ENCODE assay signal across 11 cellular contexts in the genomic region with DNA sequence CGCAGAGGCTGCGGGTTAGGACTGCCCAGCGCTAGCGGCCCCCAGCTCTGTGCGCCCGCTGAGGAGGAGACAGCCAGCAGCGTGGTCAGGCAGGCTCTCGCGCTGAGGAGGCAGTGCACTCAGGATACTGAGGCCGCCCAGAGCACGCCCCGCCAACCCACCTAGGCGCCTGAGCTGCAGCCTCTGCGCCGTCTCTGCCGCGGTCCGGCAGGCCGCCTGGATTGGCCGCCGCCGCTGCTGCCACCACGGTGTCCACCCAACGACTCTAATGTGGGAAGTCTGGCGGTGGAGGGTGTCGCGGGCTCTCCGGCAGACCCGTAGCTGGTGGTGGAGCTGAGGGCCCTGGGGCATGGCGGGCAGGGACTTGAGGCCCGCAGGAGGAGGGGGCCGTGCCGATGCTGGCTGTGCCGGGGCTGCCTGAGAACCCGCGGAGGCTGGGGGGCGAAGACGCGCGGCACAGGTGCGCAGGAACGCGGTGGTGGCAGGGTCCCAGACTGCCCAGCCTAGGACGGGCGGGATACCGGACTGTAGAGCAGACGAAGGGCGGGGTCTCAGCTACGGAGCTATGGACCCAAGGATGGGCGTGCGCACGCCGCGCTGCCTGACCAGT.
DNase-seq lines count a peak whose midpoint lies in the region; ATAC-seq and TF ChIP-seq lines count a peak whose summit lies in the region.
"Had no signal": no experiment of that assay in that cellular context is flagged by ENCODE, and none has a peak within 500 bp of the region (broad histone marks: within the 10 kb centered on the region; RNA-seq: fewer than 3 reads in every experiment).

No MANE protein-coding gene starts in this region.

- peak overlapping the region; percentile 92 for H2AFZ ChIP-seq in parathyroid adenoma

- intact Hi-C loops in left ventricle myocardium inferior (cut with micrococcal nuclease): no loop called here
- intact Hi-C loops in transverse colon (cut with DNase I; ENCODE audit: low total_unique reads): no loop called here
- intact Hi-C loops in activated T-helper 1 cell treated with anti-CD3 and anti-CD28 coated beads, Interleukin-12 subunit alpha, Interleukin-12 subunit beta, Interleukin-2, Interleukin-4 antibody, amounts not matched to agents 30 ng/mL and 10 ng/mL and 1 ng/mL, durations not matched to agents 14 hours and 24 hours and 36 hours (cut with micrococcal nuclease): loop anchor here (10.0 kb wide), 1 partner anchor 1260 kb away; a partner anchor contains a TSS

- no peak overlapping the region for H3K4me3 Mint-ChIP-seq in activated T-helper 1 cell treated with anti-CD3 and anti-CD28 coated beads, Interleukin-12 subunit alpha, Interleukin-12 subunit beta, Interleukin-2, Interleukin-4 antibody, amounts not matched to agents 30 ng/mL and 10 ng/mL and 1 ng/mL, durations not matched to agents 14 hours and 24 hours and 36 hours

- no peak overlapping the region for H3K27ac Mint-ChIP-seq in activated T-helper 1 cell treated with anti-CD3 and anti-CD28 coated beads, Interleukin-12 subunit alpha, Interleukin-12 subunit beta, Interleukin-2, Interleukin-4 antibody, amounts not matched to agents 30 ng/mL and 10 ng/mL and 1 ng/mL, durations not matched to agents 14 hours and 24 hours and 36 hours

- no peak for TF ChIP-seq CTCF in BE2C (IDR thresholded peaks at IDR 0.05; ENCODE audit: low read depth, low read length)
- TF ChIP-seq CTCF in left ventricle myocardium inferior (IDR thresholded peaks at IDR 0.05; ENCODE audit: borderline replicate concordance): no peak
- peak; percentile 3 for TF ChIP-seq CTCF in parathyroid adenoma (IDR thresholded peaks at IDR 0.05)
- TF ChIP-seq CTCF in transverse colon (IDR thresholded peaks at IDR 0.05): no peak

- no peaks in the 10 kb centered on the region for H3K4me1 Mint-ChIP-seq in activated T-helper 1 cell treated with anti-CD3 and anti-CD28 coated beads, Interleukin-12 subunit alpha, Interleukin-12 subunit beta, Interleukin-2, Interleukin-4 antibody, amounts not matched to agents 30 ng/mL and 10 ng/mL and 1 ng/mL, durations not matched to agents 14 hours and 24 hours and 36 hours (ENCODE audit: low read depth)

- peak; percentile 70 for ATAC-seq in SK-N-SH treated with all-trans-retinoic acid at 6 μM for 48 hours

- TF ChIP-seq EP300 in transverse colon (IDR thresholded peaks at IDR 0.05; ENCODE audit: low read depth): no peak

- TF ChIP-seq POLR2A in transverse colon (IDR thresholded peaks at IDR 0.05): no peak

- H3K9me3 Mint-ChIP-seq in activated T-helper 1 cell treated with anti-CD3 and anti-CD28 coated beads, Interleukin-12 subunit alpha, Interleukin-12 subunit beta, Interleukin-2, Interleukin-4 antibody, amounts not matched to agents 30 ng/mL and 10 ng/mL and 1 ng/mL, durations not matched to agents 14 hours and 24 hours and 36 hours: no peaks in the 10 kb centered on the region

- in situ Hi-C loops in transverse colon (cut with MboI; ENCODE audit: low pct_ligation_motif_present in 1 of 4, low pct_unique_long_range_greater_than_20kb in 1 of 4, low sequenced_read_pairs in 3 of 4): no loop called here

- peaks cover 3% of the 10 kb centered on the region for H3K79me2 ChIP-seq in parathyroid adenoma

- H3K4me3 ChIP-seq in BE2C (ENCODE audit: low read depth, low read length) (no peak overlapping the region), left ventricle myocardium inferior (peak overlapping the region; percentile 57), parathyroid adenoma (ENCODE audit: low read depth, low read length) (peak overlapping the region; percentile 47), transverse colon (peak overlapping the region in 1 of 4 donors; percentile 33)

- H3K9me3 ChIP-seq in BE2C (no peaks in the 10 kb centered on the region), left ventricle myocardium inferior (replicated peaks) (no peaks in the 10 kb centered on the region), parathyroid adenoma (ENCODE audit: control insufficient read depth, low read length) (no peaks in the 10 kb centered on the region), transverse colon (no peaks in the 10 kb centered on the region)

- H3K27me3 ChIP-seq in BE2C (peaks cover 98% of the 10 kb centered on the region), left ventricle myocardium inferior (ENCODE audit: low read depth) (peaks cover 99% of the 10 kb centered on the region), parathyroid adenoma (ENCODE audit: control insufficient read depth, insufficient read depth, low read length) (peaks cover 3% of the 10 kb centered on the region), transverse colon (peaks cover 89% of the 10 kb centered on the region)

- H3K36me3 ChIP-seq in BE2C (no peaks in the 10 kb centered on the region), left ventricle myocardium inferior (no peaks in the 10 kb centered on the region), parathyroid adenoma (ENCODE audit: control insufficient read depth, insufficient read depth, low read length) (no peaks in the 10 kb centered on the region), transverse colon (no peaks in the 10 kb centered on the region)

- DNase-seq in BE2C (peak; percentile 4), left ventricle myocardium inferior (no peak), transverse colon (no peak), SHP77 (lab: John Stamatoyannopoulos, UW) (no peak)
- no peak for DNase-seq in stimulated activated CD4-positive, alpha-beta T cell treated with anti-CD3 and anti-CD28 coated beads, Interleukin-4, amount 100 ng/mL, for 1 hour
- DNase-seq in activated T-helper 1 cell treated with anti-CD3 and anti-CD28 coated beads, Interleukin-12 subunit alpha, Interleukin-12 subunit beta, Interleukin-2, Interleukin-4 antibody, amounts not matched to agents 30 ng/mL and 10 ng/mL and 1 ng/mL, durations not matched to agents 14 hours and 24 hours and 36 hours (ENCODE audit: low spot score): no peak
- DNase-seq: activated T-cell treated with anti-CD3 and anti-CD28 coated beads, Interleukin-2, amount 50 U/mL, for 48 hours; nucleus accumbens; SW 1271 had no signal

- peaks cover 46% of the 10 kb centered on the region for H3K27me3 Mint-ChIP-seq in activated T-helper 1 cell treated with anti-CD3 and anti-CD28 coated beads, Interleukin-12 subunit alpha, Interleukin-12 subunit beta, Interleukin-2, Interleukin-4 antibody, amounts not matched to agents 30 ng/mL and 10 ng/mL and 1 ng/mL, durations not matched to agents 14 hours and 24 hours and 36 hours (ENCODE audit: insufficient read depth)

- H3K4me2 ChIP-seq in parathyroid adenoma (ENCODE audit: low read length): peak overlapping the region; percentile 72

- peak overlapping the region; percentile 39 for H3K9ac ChIP-seq in parathyroid adenoma

- H3K36me3 Mint-ChIP-seq in activated T-helper 1 cell treated with anti-CD3 and anti-CD28 coated beads, Interleukin-12 subunit alpha, Interleukin-12 subunit beta, Interleukin-2, Interleukin-4 antibody, amounts not matched to agents 30 ng/mL and 10 ng/mL and 1 ng/mL, durations not matched to agents 14 hours and 24 hours and 36 hours (ENCODE audit: low read depth): no peaks in the 10 kb centered on the region

- H3K4me1 ChIP-seq in BE2C (no peaks in the 10 kb centered on the region), left ventricle myocardium inferior (peaks cover 19% of the 10 kb centered on the region), parathyroid adenoma (peaks cover 16% of the 10 kb centered on the region), transverse colon (peaks cover 0 to 20% (median 9%) of the 10 kb centered on the region in 4 donors)

- H3K27ac ChIP-seq in left ventricle myocardium inferior (replicated peaks): no peak overlapping the region
- H3K27ac ChIP-seq in parathyroid adenoma: peak overlapping the region; percentile 91
- H3K27ac ChIP-seq in transverse colon: no peak overlapping the region

- WGBS in transverse colon (ENCODE audit: low coverage in 1 of 2), 2 donors: 12% methylated on average over 34 of the region's 54 CpGs; no CpG with 5 or more reads in 1 of the 2 donors

TF ChIP-seq in SK-N-SH treated with all-trans-retinoic acid at 6 μM for 48 hours, 23 proteins besides CTCF, POLR2A, EP300 and RAD21:
- no peak for TF ChIP-seq ZNF8 (CRISPR knock-in tag; IDR thresholded peaks at IDR 0.05)
- TF ChIP-seq, protein P1, sequence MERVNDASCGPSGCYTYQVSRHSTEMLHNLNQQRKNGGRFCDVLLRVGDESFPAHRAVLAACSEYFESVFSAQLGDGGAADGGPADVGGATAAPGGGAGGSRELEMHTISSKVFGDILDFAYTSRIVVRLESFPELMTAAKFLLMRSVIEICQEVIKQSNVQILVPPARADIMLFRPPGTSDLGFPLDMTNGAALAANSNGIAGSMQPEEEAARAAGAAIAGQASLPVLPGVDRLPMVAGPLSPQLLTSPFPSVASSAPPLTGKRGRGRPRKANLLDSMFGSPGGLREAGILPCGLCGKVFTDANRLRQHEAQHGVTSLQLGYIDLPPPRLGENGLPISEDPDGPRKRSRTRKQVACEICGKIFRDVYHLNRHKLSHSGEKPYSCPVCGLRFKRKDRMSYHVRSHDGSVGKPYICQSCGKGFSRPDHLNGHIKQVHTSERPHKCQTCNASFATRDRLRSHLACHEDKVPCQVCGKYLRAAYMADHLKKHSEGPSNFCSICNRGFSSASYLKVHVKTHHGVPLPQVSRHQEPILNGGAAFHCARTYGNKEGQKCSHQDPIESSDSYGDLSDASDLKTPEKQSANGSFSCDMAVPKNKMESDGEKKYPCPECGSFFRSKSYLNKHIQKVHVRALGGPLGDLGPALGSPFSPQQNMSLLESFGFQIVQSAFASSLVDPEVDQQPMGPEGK (CRISPR knock-in tag; IDR thresholded peaks at IDR 0.05; ENCODE audit: borderline replicate concordance): no peak
- no peak for TF ChIP-seq SNAI2 (CRISPR knock-in tag; IDR thresholded peaks at IDR 0.05)
- TF ChIP-seq BACH2 (CRISPR knock-in tag; IDR thresholded peaks at IDR 0.05; ENCODE audit: borderline replicate concordance): no peak
- TF ChIP-seq ARNTL (CRISPR knock-in tag; IDR thresholded peaks at IDR 0.05; ENCODE audit: borderline replicate concordance, low read depth): no peak
- no peak for TF ChIP-seq ISL1 (CRISPR knock-in tag; IDR thresholded peaks at IDR 0.05)
